ENCODE assay signal across 8 cellular contexts in genomic region chr17:81891303-81891552, GRCh38. TPM values are rescaled to one million over a fixed set of nuclear protein-coding genes. Genes with fewer than 3 reads are reported as not detected.
A peak's percentile ranks its signal among the peaks of the same experiment; 100 is the strongest.
DNase-seq lines count a peak whose midpoint lies in the region; ATAC-seq and TF ChIP-seq lines count a peak whose summit lies in the region.

No MANE protein-coding gene starts in this region.

- intact Hi-C loops in IMR-90 (cut with micrococcal nuclease) = no loop called here

- H3K79me2 ChIP-seq in trophoblast cell (ENCODE audit: control insufficient read depth, insufficient read depth, low read length, poor library complexity) = peaks cover 19% of the 10 kb centered on the region

- TF ChIP-seq RAD21 in IMR-90 (IDR thresholded peaks at IDR 0.05; ENCODE audit: low read length) = no peak

- peak overlapping the region in 1 of 2 experiments; percentile 69; a peak in 2 of 4 replicates for H4K8ac ChIP-seq in IMR-90 (ENCODE audit: low read depth in 2 of 2, low read length in 2 of 2)
- peak overlapping the region; percentile 56 for H4K8ac ChIP-seq in trophoblast cell (ENCODE audit: low read depth, low read length)

- H3K23ac ChIP-seq in IMR-90 (ENCODE audit: low read depth, low read length) (no peak overlapping the region), trophoblast cell (ENCODE audit: low read length) (no peak overlapping the region)

- no peaks in the 10 kb centered on the region for H3K9me3 ChIP-seq in IMR-90 (ENCODE audit: control insufficient read depth, insufficient read depth, low read length)
- H3K9me3 ChIP-seq in effector memory CD4-positive, alpha-beta T cell (ENCODE audit: control insufficient read depth, low read length) = no peaks in the 10 kb centered on the region
- peaks cover 5% of the 10 kb centered on the region for H3K9me3 ChIP-seq in trophoblast cell (ENCODE audit: insufficient read depth, low read depth, low read length)

- H2AFZ ChIP-seq in IMR-90 (replicated peaks; ENCODE audit: low read length, poor library complexity) (peak overlapping the region; percentile 96), trophoblast cell (ENCODE audit: insufficient read depth, low read length, poor library complexity) (no peak overlapping the region)

- H4K20me1 ChIP-seq in IMR-90 (ENCODE audit: insufficient read depth, low read length) = peaks cover 14% of the 10 kb centered on the region

- H3K36me3 ChIP-seq in IMR-90 (ENCODE audit: control insufficient read depth, insufficient read depth, low read length) = peaks cover 50% of the 10 kb centered on the region
- peaks cover 40% of the 10 kb centered on the region for H3K36me3 ChIP-seq in effector memory CD4-positive, alpha-beta T cell (ENCODE audit: control insufficient read depth, insufficient read depth, low read length)
- H3K36me3 ChIP-seq in trophoblast cell (ENCODE audit: control insufficient read depth in 1 of 2, insufficient read depth in 2 of 2, low read length in 2 of 2) = peaks cover 53 to 55% of the 10 kb centered on the region in 2 experiments

- no peak overlapping the region for H2BK15ac ChIP-seq in IMR-90 (ENCODE audit: low read depth, low read length)

- no peak for TF ChIP-seq CTCF in IMR-90 (conservative IDR thresholded peaks at IDR 0.05; ENCODE audit: low read depth, low read length)

- CTCF ChIA-PET in IMR-90 (lab: Yijun Ruan, JAX) = no interaction called here

- no peak for DNase-seq in IMR-90
- no peak for DNase-seq in effector memory CD4-positive, alpha-beta T cell
- DNase-seq in trophoblast cell = no peak
- DNase-seq in H4 (ENCODE audit: low spot score) = no peak
- DNase-seq in caudate nucleus (lab: John Stamatoyannopoulos, UW) = no peak
- no peak for DNase-seq in pons (ENCODE audit: low spot score)
- DNase-seq in NCI-H187 (lab: John Stamatoyannopoulos, UW) = no peak

- POLR2A ChIA-PET in IMR-90 (lab: Charles Lee; ENCODE audit: unreplicated experiment) = no interaction called here

- H3K9me1 ChIP-seq in IMR-90 (ENCODE audit: insufficient read depth, low read length) = 0 out of 2 replicates have a peak, but pooled peaks cover 4% of the 10 kb centered on the region

- H2BK5ac ChIP-seq in IMR-90 (ENCODE audit: low read depth, low read length, poor library complexity, severe bottlenecking) (peak overlapping the region; percentile 23), trophoblast cell (ENCODE audit: low read depth, low read length, poor library complexity) (peak overlapping the region; percentile 32)

- H3K4me2 ChIP-seq in IMR-90 (ENCODE audit: low read depth, low read length) = no peak overlapping the region
- H3K4me2 ChIP-seq in trophoblast cell (ENCODE audit: low read length) = no peak overlapping the region

- H2BK20ac ChIP-seq in IMR-90 (ENCODE audit: low read depth, low read length) = no peak overlapping the region

- H3K4ac ChIP-seq in IMR-90 (ENCODE audit: low read depth, low read length) = no peak overlapping the region
- peak overlapping the region; percentile 100 for H3K4ac ChIP-seq in trophoblast cell (ENCODE audit: low read depth, low read length)

- dilution Hi-C loops in IMR-90 (cut with HindIII; ENCODE audit: low sequenced_read_pairs, unreplicated experiment) = no loop called here

- BruUV-seq in IMR-90 (replicated peaks; lab: Mats Ljungman, UMichigan) = no TSS peak

- H4K5ac ChIP-seq in IMR-90 (ENCODE audit: low read depth, low read length) = no peak overlapping the region

- H3K79me1 ChIP-seq in IMR-90 (ENCODE audit: low read depth in 1 of 2, low read length in 2 of 2) (peaks cover 36 to 69% of the 10 kb centered on the region in 2 experiments), trophoblast cell (ENCODE audit: low read length) (peaks cover 10% of the 10 kb centered on the region)

- H3K56ac ChIP-seq in IMR-90 (ENCODE audit: extremely low read depth, insufficient read depth, low read length) = no peak overlapping the region

- no peak overlapping the region; the same call in 1 of the 2 replicates for H3K9ac ChIP-seq in IMR-90 (ENCODE audit: low read depth, low read length)
- peak overlapping the region; percentile 95 for H3K9ac ChIP-seq in trophoblast cell (ENCODE audit: low read length)

- in situ Hi-C loops in IMR-90 (cut with MboI; ENCODE audit: low sequenced_read_pairs) = no loop called here

- no peak overlapping the region for H4K12ac ChIP-seq in trophoblast cell (ENCODE audit: low read depth, low read length)

- no peak overlapping the region for H2AK9ac ChIP-seq in IMR-90 (replicated peaks; ENCODE audit: low read depth, low read length, poor library complexity)

- no peak overlapping the region for H2AK5ac ChIP-seq in IMR-90 (ENCODE audit: low read depth, low read length)
- H2AK5ac ChIP-seq in trophoblast cell (ENCODE audit: low read length) = no peak overlapping the region

- H3K18ac ChIP-seq in IMR-90 (ENCODE audit: low read depth, low read length) (no peak overlapping the region), trophoblast cell (ENCODE audit: low read length) (no peak overlapping the region)

- H3K14ac ChIP-seq in IMR-90 (replicated peaks; ENCODE audit: low read depth, low read length) (no peak overlapping the region), trophoblast cell (ENCODE audit: low read length) (no peak overlapping the region)

- TF ChIP-seq POLR2A in IMR-90 (IDR thresholded peaks at IDR 0.05; ENCODE audit: low read depth, low read length) = no peak

- H2BK12ac ChIP-seq in trophoblast cell (ENCODE audit: low read length) = no peak overlapping the region

- no peak overlapping the region for H2BK120ac ChIP-seq in IMR-90 (ENCODE audit: low read depth, low read length)
- no peak overlapping the region for H2BK120ac ChIP-seq in trophoblast cell (ENCODE audit: insufficient read depth, low read length, poor library complexity)

- H3K27ac ChIP-seq in IMR-90 (ENCODE audit: insufficient read depth, low read length) (peak overlapping the region; percentile 75; the same call in 1 of the 2 replicates), trophoblast cell (ENCODE audit: low read depth, low read length) (peak overlapping the region; percentile 55), caudate nucleus (ENCODE audit: low read depth, low read length) (no peak overlapping the region)
- H3K27ac ChIP-seq in effector memory CD4-positive, alpha-beta T cell (ENCODE audit: insufficient read depth, low read length, poor library complexity, severe bottlenecking) = peak overlapping the region; percentile 77

- H3K27me3 ChIP-seq in IMR-90 (ENCODE audit: control insufficient read depth, insufficient read depth, low read length) = no peaks in the 10 kb centered on the region
- no peaks in the 10 kb centered on the region for H3K27me3 ChIP-seq in effector memory CD4-positive, alpha-beta T cell (replicated peaks; ENCODE audit: control insufficient read depth, insufficient read depth, low read length, poor library complexity, severe bottlenecking)
- H3K27me3 ChIP-seq in trophoblast cell (ENCODE audit: insufficient read depth, low read length) = no peaks in the 10 kb centered on the region

- WGBS in IMR-90 (ENCODE audit: extremely low coverage in 2 of 2, insufficient read length in 1 of 2), 2 experiments = 0% methylated on average over 32 of the region's 40 CpGs; no CpG with 5 or more reads in 1 of the 2 experiments
- no CpG with 5 or more reads among the region's 40 CpGs for WGBS in trophoblast cell (ENCODE audit: extremely low coverage, insufficient coverage, insufficient read length)

- ATAC-seq in GM18499 (IDR thresholded peaks at IDR 0.05; ENCODE audit: insufficient read depth, unreplicated experiment) = peak; percentile 19
- ATAC-seq in IMR-90 (ENCODE audit: low read depth) = peak; percentile 9

- H3K4me1 ChIP-seq in IMR-90 (ENCODE audit: control insufficient read depth, insufficient read depth, low read length) (peaks cover 4% of the 10 kb centered on the region; the same call in 1 of the 2 replicates), trophoblast cell (ENCODE audit: control insufficient read depth in 1 of 2, insufficient read depth in 2 of 2, low read length in 2 of 2) (peaks cover 4 to 5% of the 10 kb centered on the region in 2 experiments)
- H3K4me1 ChIP-seq in effector memory CD4-positive, alpha-beta T cell (ENCODE audit: control insufficient read depth, insufficient read depth, low read length, poor library complexity, severe bottlenecking) = peaks cover 9% of the 10 kb centered on the region

- peak overlapping the region; percentile 97 for H3K4me3 ChIP-seq in IMR-90 (ENCODE audit: insufficient read depth, low read depth, low read length)
- H3K4me3 ChIP-seq in effector memory CD4-positive, alpha-beta T cell (ENCODE audit: insufficient read depth, low read depth, low read length, poor library complexity, severe bottlenecking) = peak overlapping the region; percentile 57
- H3K4me3 ChIP-seq in trophoblast cell (ENCODE audit: low read depth, low read length) = peak overlapping the region; percentile 95

- H4K91ac ChIP-seq in IMR-90 (ENCODE audit: insufficient read depth, low read depth, low read length) (no peak overlapping the region), trophoblast cell (ENCODE audit: low read depth, low read length) (peak overlapping the region; percentile 64)

RNA-seq across cellular contexts. Expression of gene ALYREF, which starts 0.2 kb away (rescaled TPM):
- 144 and 159 TPM in 2 replicates for total RNA-seq in IMR-90 (2012; rRNA removed)
- 88.6 and 112 TPM in 2 replicates for polyA plus RNA-seq in IMR-90 (2012; rRNA removed)
- polyA plus RNA-seq in IMR-90 (2012; cell fraction: cytosol; rRNA removed) = 102 and 133 TPM in 2 replicates
- polyA plus RNA-seq in IMR-90 (2012; cell fraction: nucleus; rRNA removed; ENCODE audit: low replicate concordance) = 62.2 and 73.2 TPM in 2 replicates
- 110 and 112 TPM in 2 replicates for polyA plus RNA-seq in trophoblast cell (2013)
- 149 and 166 TPM in 2 replicates for total RNA-seq in H4 (2014; rRNA removed; shearing (Covaris generic))

RNA-seq across cellular contexts. Expression of gene ANAPC11, which starts 0.3 kb away (rescaled TPM):
- 183 and 242 TPM in 2 replicates for total RNA-seq in IMR-90 (2012; rRNA removed)
- 387 and 508 TPM in 2 replicates for polyA plus RNA-seq in IMR-90 (2012; rRNA removed)
- 1,074 and 1,088 TPM in 2 replicates for polyA plus RNA-seq in IMR-90 (2012; cell fraction: cytosol; rRNA removed)
- 252 and 310 TPM in 2 replicates for polyA plus RNA-seq in IMR-90 (2012; cell fraction: nucleus; rRNA removed; ENCODE audit: low replicate concordance)
- polyA plus RNA-seq in trophoblast cell (2013) = 320 and 330 TPM in 2 replicates
- 189 and 222 TPM in 2 replicates for total RNA-seq in H4 (2014; rRNA removed; shearing (Covaris generic))

RNA-seq across cellular contexts. Expression of gene NPB, which starts 10.8 kb away (rescaled TPM):
- under 0.01 TPM in 1 of 2 replicates, not detected in the other for total RNA-seq in IMR-90 (2012; rRNA removed)
- 0.51 and 1.2 TPM in 2 replicates for polyA plus RNA-seq in IMR-90 (2012; rRNA removed)
- polyA plus RNA-seq in IMR-90 (2012; cell fraction: cytosol; rRNA removed) = 6.3 and 8.4 TPM in 2 replicates
- polyA plus RNA-seq in IMR-90 (2012; cell fraction: nucleus; rRNA removed; ENCODE audit: low replicate concordance) = 0.63 and 1.9 TPM in 2 replicates
- 27.1 and 28.5 TPM in 2 replicates for polyA plus RNA-seq in trophoblast cell (2013)
- 0.04 TPM in 1 of 2 replicates, not detected in the other for total RNA-seq in H4 (2014; rRNA removed; shearing (Covaris generic))

RNA-seq across cellular contexts. Expression of gene PCYT2, which starts 20.0 kb away (rescaled TPM):
- 31.9 and 37.3 TPM in 2 replicates for total RNA-seq in IMR-90 (2012; rRNA removed)
- polyA plus RNA-seq in IMR-90 (2012; rRNA removed) = 38.5 and 43.0 TPM in 2 replicates
- 21.7 and 31.1 TPM in 2 replicates for polyA plus RNA-seq in IMR-90 (2012; cell fraction: cytosol; rRNA removed)
- polyA plus RNA-seq in IMR-90 (2012; cell fraction: nucleus; rRNA removed; ENCODE audit: low replicate concordance) = 47.8 and 104 TPM in 2 replicates
- polyA plus RNA-seq in trophoblast cell (2013) = 27.8 and 28.9 TPM in 2 replicates
- total RNA-seq in H4 (2014; rRNA removed; shearing (Covaris generic)) = 34.7 and 39.0 TPM in 2 replicates

RNA-seq across cellular contexts. Expression of gene ARHGDIA, which starts 20.1 kb away (rescaled TPM):
- 62.7 and 77.2 TPM in 2 replicates for total RNA-seq in IMR-90 (2012; rRNA removed)
- 324 and 362 TPM in 2 replicates for polyA plus RNA-seq in IMR-90 (2012; rRNA removed)
- 214 and 386 TPM in 2 replicates for polyA plus RNA-seq in IMR-90 (2012; cell fraction: cytosol; rRNA removed)
- polyA plus RNA-seq in IMR-90 (2012; cell fraction: nucleus; rRNA removed; ENCODE audit: low replicate concordance) = 425 and 839 TPM in 2 replicates
- polyA plus RNA-seq in trophoblast cell (2013) = 397 and 403 TPM in 2 replicates
- 78.2 and 78.9 TPM in 2 replicates for total RNA-seq in H4 (2014; rRNA removed; shearing (Covaris generic))
